In genomic region chr1:46303038-46303871, GRCh38 we compare ENCODE assay signal across 8 cellular contexts. TPM values are rescaled to one million over a fixed set of nuclear protein-coding genes. Genes with fewer than 3 reads are reported as not detected.
DNase-seq lines count a peak whose midpoint lies in the region; ATAC-seq, FAIRE-seq and TF ChIP-seq lines count a peak whose summit lies in the region.

TSS of gene LRRC41 (minus strand) at chr1:46303616. CDS start at chr1:46303322, 294 bp downstream.
TSS of gene UQCRH (plus strand) at chr1:46303698. CDS start at chr1:46303767, 69 bp downstream.

- H3K4me1 ChIP-seq in CD4-positive, CD25-positive, alpha-beta regulatory T cell (ENCODE audit: control insufficient read depth, insufficient read depth, low read length, poor library complexity, severe bottlenecking), result peaks cover 48% of the 10 kb centered on the region
- H3K4me1 ChIP-seq in HepG2 (ENCODE audit: insufficient read depth, low read length), result peaks cover 52% of the 10 kb centered on the region

- peaks cover 10% of the 10 kb centered on the region for H3K36me3 Mint-ChIP-seq in CD4-positive, CD25-positive, alpha-beta regulatory T cell

- CTCF ChIA-PET in HepG2 (lab: Yijun Ruan, JAX; ENCODE audit: low intra/inter-chr PET ratio, low total read pairs), result no interaction called here

- peaks cover 92% of the 10 kb centered on the region for H3K79me2 ChIP-seq in HepG2 (ENCODE audit: insufficient read depth, low read length)

- peak within 1 kb of the TSS; percentile 96 for H3K4me3 ChIP-seq in CD4-positive, CD25-positive, alpha-beta regulatory T cell (ENCODE audit: low read depth, low read length)
- peak within 1 kb of the TSS; percentile 93 to 100 (median 96) for H3K4me3 ChIP-seq in HepG2 (replicated peaks in 1 of 3; ENCODE audit: insufficient read depth in 1 of 3, low read depth in 2 of 3, low read length in 3 of 3)

- in situ Hi-C loops in HepG2 (cut with HindIII; ENCODE audit: extremely low pct_ligation_motif_present, low pct_unique_long_range_greater_than_20kb), result no loop called here

- peak within 1 kb of the TSS; percentile 85 for H3K27ac ChIP-seq in CD4-positive, CD25-positive, alpha-beta regulatory T cell (ENCODE audit: insufficient read depth, low read length, poor library complexity, severe bottlenecking)
- H3K27ac ChIP-seq in HepG2 (ENCODE audit: extremely low read length, insufficient read depth, low read length), result peak within 1 kb of the TSS; percentile 96

- peak within 1 kb of the TSS; percentile 82 for H2AFZ ChIP-seq in HepG2 (ENCODE audit: low read length)

- no peaks in the 10 kb centered on the region for H3K9me3 ChIP-seq in CD4-positive, CD25-positive, alpha-beta regulatory T cell (ENCODE audit: control insufficient read depth in 2 of 2, low read length in 2 of 2)
- no peaks in the 10 kb centered on the region for H3K9me3 ChIP-seq in HepG2 (ENCODE audit: low read length)

- intact Hi-C loops in HepG2 (cut with micrococcal nuclease; ENCODE audit: unreplicated experiment), result loop anchor here (2.0 to 5.0 kb wide), 2 partner anchors 38 to 56 kb away; partner anchors contain the start of genes NSUN4 and RAD54L

- peak within 1 kb of the TSS; percentile 95 to 99 (median 98) for H3K4me3 Mint-ChIP-seq in CD4-positive, CD25-positive, alpha-beta regulatory T cell

- TF ChIP-seq EP300 in HepG2 (IDR thresholded peaks at IDR 0.05; ENCODE audit: low read depth in 2 of 2, low read length in 2 of 2) (0 out of 4 replicates have a peak, but pooled peaks of 1 of the 2 experiments have one; percentile 5), HepG2 (CRISPR knock-in tag; IDR thresholded peaks at IDR 0.05; ENCODE audit: borderline replicate concordance) (no peak; the same call in 1 of the 2 replicates)

- no peaks in the 10 kb centered on the region for H3K27me3 Mint-ChIP-seq in CD4-positive, CD25-positive, alpha-beta regulatory T cell

- no peak for TF ChIP-seq RAD21 in HepG2 (CRISPR knock-in tag; IDR thresholded peaks at IDR 0.05)

- peak; percentile 87 to 97 (median 95) for DNase-seq in CD4-positive, CD25-positive, alpha-beta regulatory T cell
- DNase-seq in NCI-H82 (lab: John Stamatoyannopoulos, UW) (peak; percentile 98), dermis microvascular lymphatic vessel endothelial cell (ENCODE audit: low read depth in 2 of 2) (peak; percentile 95 to 97), HepG2 (ENCODE audit: low spot score) (peak; percentile 96)
- DNase-seq in activated CD4-positive, alpha-beta T cell treated with anti-CD3 and anti-CD28 coated beads, Interleukin-2, amount 50 U/mL, for 48 hours, result peak; percentile 91 to 92
- DNase-seq in stimulated activated CD4-positive, alpha-beta T cell treated with anti-CD3 and anti-CD28 coated beads, Interleukin-4, amount 100 ng/mL, for 1 hour, result peak; percentile 93

- peak within 1 kb of the TSS; percentile 99 for H3K9ac ChIP-seq in HepG2 (ENCODE audit: insufficient read depth, low read depth, low read length)

- H3K4me2 ChIP-seq in HepG2 (ENCODE audit: low read depth, low read length), result peak within 1 kb of the TSS; percentile 89

- H3K27me3 ChIP-seq in CD4-positive, CD25-positive, alpha-beta regulatory T cell (ENCODE audit: control insufficient read depth, insufficient read depth, low read length), result no peaks in the 10 kb centered on the region
- peaks cover 0 to 4% of the 10 kb centered on the region in 2 experiments; a peak in 1 of 5 replicates for H3K27me3 ChIP-seq in HepG2 (ENCODE audit: control insufficient read depth in 1 of 2, insufficient read depth in 2 of 2, low read length in 2 of 2)

- ATAC-seq in CD4-positive, CD25-positive, alpha-beta regulatory T cell (ENCODE audit: low read depth in 2 of 2), result peak; percentile 89 to 90
- ATAC-seq in GM19397 (IDR thresholded peaks at IDR 0.05; ENCODE audit: unreplicated experiment) (peak; percentile 77), HG03571 (IDR thresholded peaks at IDR 0.05; ENCODE audit: unreplicated experiment) (peak; percentile 76), HepG2 (peak; percentile 83)

- H3K36me3 ChIP-seq in CD4-positive, CD25-positive, alpha-beta regulatory T cell (ENCODE audit: control insufficient read depth, insufficient read depth, low read length), result peaks cover 2% of the 10 kb centered on the region
- peaks cover 0 to 14% of the 10 kb centered on the region in 2 experiments; a peak in 3 of 5 replicates for H3K36me3 ChIP-seq in HepG2 (replicated peaks in 1 of 2; ENCODE audit: control insufficient read depth in 1 of 2, insufficient read depth in 2 of 2, low read length in 2 of 2)

- H4K20me1 ChIP-seq in HepG2 (ENCODE audit: insufficient read depth, low read length), result peaks cover 32% of the 10 kb centered on the region

- no TSS peak for BruUV-seq in HepG2 (replicated peaks; lab: Mats Ljungman, UMichigan)

- TF ChIP-seq POLR2A in HepG2 (IDR thresholded peaks at IDR 0.05; ENCODE audit: insufficient read depth in 1 of 2, low read depth in 2 of 2, low read length in 2 of 2), result peak; percentile 84 to 85

- H3K4me1 Mint-ChIP-seq in CD4-positive, CD25-positive, alpha-beta regulatory T cell, result peaks cover 20 to 65% (median 45%) of the 10 kb centered on the region in 4 donors

- peak within 1 kb of the TSS; percentile 98 to 99 (median 99) for H3K27ac Mint-ChIP-seq in CD4-positive, CD25-positive, alpha-beta regulatory T cell

- H3K9me3 Mint-ChIP-seq in CD4-positive, CD25-positive, alpha-beta regulatory T cell, result no peaks in the 10 kb centered on the region

- peak; percentile 35 for TF ChIP-seq CTCF in HepG2 (CRISPR knock-in tag; IDR thresholded peaks at IDR 0.05)

- peak; percentile 99 for FAIRE-seq in HepG2 (lab: Jason Lieb, UNC)

- WGBS in HepG2 (ENCODE audit: low lambda C conversion rate), result 1% methylated on average over 30 of the region's 61 CpGs

- POLR2A ChIA-PET in HepG2 (lab: Yijun Ruan, JAX), result interaction anchor here (0.6 to 2.8 kb wide), 13 partner anchors 9 to 1476 kb away, joined by 3 to 21 read pairs (median 5); partner anchors contain the start of genes NSUN4 and RAD54L

TF ChIP-seq in HepG2, 621 proteins besides CTCF, POLR2A, EP300 and RAD21 (continues in another document):
- no peak for TF ChIP-seq HMG20A (CRISPR knock-in tag; IDR thresholded peaks at IDR 0.05; ENCODE audit: borderline replicate concordance)
- TF ChIP-seq ADNP (CRISPR knock-in tag; IDR thresholded peaks at IDR 0.05), result no peak
- TF ChIP-seq SOX13 (IDR thresholded peaks at IDR 0.05), result no peak
- TF ChIP-seq SOX13 (CRISPR knock-in tag; conservative IDR thresholded peaks at IDR 0.05 in 1 of 2, IDR thresholded peaks at IDR 0.05 in 1 of 2), result no peak; a peak in 2 of 4 replicates

RNA-seq across cellular contexts. Expression of gene LRRC41, which starts in this region (rescaled TPM):
- 35.0 TPM for total RNA-seq in CD4-positive, CD25-positive, alpha-beta regulatory T cell
- 10 to 100 TPM; 45.8 to 51.3 (median 50.7) TPM for polyA plus RNA-seq in CD4-positive, CD25-positive, alpha-beta regulatory T cell
- total RNA-seq in dermis microvascular lymphatic vessel endothelial cell, result 44.7 and 61.4 TPM in 2 replicates
- 51.9 and 53.6 TPM in 2 replicates for total RNA-seq in HepG2 (2016; rRNA removed; fragmentation: Illumina TruSeq; extraction: Trizol)
- total RNA-seq in HepG2 (2016; cell fraction: cytosol; rRNA removed; fragmentation: Illumina TruSeq; extraction: Trizol; ENCODE audit: low read depth), result 8.7 and 10.1 TPM in 2 replicates
- 44.9 and 54.0 TPM in 2 replicates for total RNA-seq in HepG2 (2016; cell fraction: insoluble cytoplasmic fraction; rRNA removed; fragmentation: Illumina TruSeq; extraction: Trizol)
- 22.7 and 23.9 TPM in 2 replicates for total RNA-seq in HepG2 (2016; cell fraction: membrane; rRNA removed; fragmentation: Illumina TruSeq; extraction: Trizol)
- 37.9 and 43.3 TPM in 2 replicates for total RNA-seq in HepG2 (2016; cell fraction: nucleus; rRNA removed; fragmentation: Illumina TruSeq; extraction: Trizol)
- polyA plus RNA-seq in HepG2 (2011; rRNA removed), result 48.1 and 64.1 TPM in 2 replicates
- polyA plus RNA-seq in HepG2 (2011; cell fraction: cytosol; rRNA removed), result 44.5 and 50.8 TPM in 2 replicates
- 63.0 and 69.0 TPM in 2 replicates for polyA plus RNA-seq in HepG2 (2011; cell fraction: nucleus; rRNA removed)
- polyA plus RNA-seq in HepG2 (2012), result 28.1 and 28.9 TPM in 2 replicates
- 5.9 and 6.3 TPM in 2 replicates for polyA plus RNA-seq in HepG2 (2016; cell fraction: cytosol; fragmentation: Illumina TruSeq; extraction: Trizol; ENCODE audit: low read depth)
- 40.8 and 53.0 TPM in 2 replicates for polyA plus RNA-seq in HepG2 (2016; cell fraction: insoluble cytoplasmic fraction; fragmentation: Illumina TruSeq; extraction: Trizol; ENCODE audit: low read depth)
- 13.1 and 15.2 TPM in 2 replicates for polyA plus RNA-seq in HepG2 (2016; cell fraction: membrane; fragmentation: Illumina TruSeq; extraction: Trizol; ENCODE audit: low read depth)
- 60.2 and 64.7 TPM in 2 replicates for polyA plus RNA-seq in HepG2 (2016; cell fraction: nucleus; fragmentation: Illumina TruSeq; extraction: Trizol; ENCODE audit: insufficient read depth, low read depth)
- 54.6 and 133 TPM in 2 replicates for polyA minus RNA-seq in HepG2 (2011; rRNA and poly(A)+ RNA removed; ENCODE audit: low replicate concordance)
- 44.0 and 45.3 TPM in 2 replicates for polyA minus RNA-seq in HepG2 (2011; cell fraction: cytosol; rRNA and poly(A)+ RNA removed)
- polyA minus RNA-seq in HepG2 (2011; cell fraction: nucleus; rRNA and poly(A)+ RNA removed), result 36.3 and 42.6 TPM in 2 replicates

RNA-seq across cellular contexts. Expression of gene UQCRH, which starts in this region (rescaled TPM):
- 120 TPM for total RNA-seq in CD4-positive, CD25-positive, alpha-beta regulatory T cell
- 100 to 1,000 TPM; 299 to 357 (median 342) TPM for polyA plus RNA-seq in CD4-positive, CD25-positive, alpha-beta regulatory T cell
- total RNA-seq in dermis microvascular lymphatic vessel endothelial cell (144 and 291 TPM in 2 replicates), HepG2 (2016; rRNA removed; fragmentation: Illumina TruSeq; extraction: Trizol) (556 and 776 TPM in 2 replicates)
- total RNA-seq in HepG2 (2016; cell fraction: cytosol; rRNA removed; fragmentation: Illumina TruSeq; extraction: Trizol; ENCODE audit: low read depth), result 326 and 342 TPM in 2 replicates
- 557 and 814 TPM in 2 replicates for total RNA-seq in HepG2 (2016; cell fraction: insoluble cytoplasmic fraction; rRNA removed; fragmentation: Illumina TruSeq; extraction: Trizol)
- 684 and 739 TPM in 2 replicates for total RNA-seq in HepG2 (2016; cell fraction: membrane; rRNA removed; fragmentation: Illumina TruSeq; extraction: Trizol)
- total RNA-seq in HepG2 (2016; cell fraction: nucleus; rRNA removed; fragmentation: Illumina TruSeq; extraction: Trizol), result 202 and 207 TPM in 2 replicates
- polyA plus RNA-seq in HepG2 (2011; rRNA removed), result 389 and 548 TPM in 2 replicates
- 498 and 858 TPM in 2 replicates for polyA plus RNA-seq in HepG2 (2011; cell fraction: cytosol; rRNA removed)
- 97.1 and 129 TPM in 2 replicates for polyA plus RNA-seq in HepG2 (2011; cell fraction: nucleus; rRNA removed)
- 542 and 600 TPM in 2 replicates for polyA plus RNA-seq in HepG2 (2012)
- 372 and 389 TPM in 2 replicates for polyA plus RNA-seq in HepG2 (2016; cell fraction: cytosol; fragmentation: Illumina TruSeq; extraction: Trizol; ENCODE audit: low read depth)
- 673 and 752 TPM in 2 replicates for polyA plus RNA-seq in HepG2 (2016; cell fraction: insoluble cytoplasmic fraction; fragmentation: Illumina TruSeq; extraction: Trizol; ENCODE audit: low read depth)
- 615 and 634 TPM in 2 replicates for polyA plus RNA-seq in HepG2 (2016; cell fraction: membrane; fragmentation: Illumina TruSeq; extraction: Trizol; ENCODE audit: low read depth)
- 308 and 323 TPM in 2 replicates for polyA plus RNA-seq in HepG2 (2016; cell fraction: nucleus; fragmentation: Illumina TruSeq; extraction: Trizol; ENCODE audit: insufficient read depth, low read depth)
- polyA minus RNA-seq in HepG2 (2011; rRNA and poly(A)+ RNA removed; ENCODE audit: low replicate concordance), result 40.3 and 86.2 TPM in 2 replicates
- polyA minus RNA-seq in HepG2 (2011; cell fraction: cytosol; rRNA and poly(A)+ RNA removed), result 75.1 and 87.3 TPM in 2 replicates
- 50.6 and 82.3 TPM in 2 replicates for polyA minus RNA-seq in HepG2 (2011; cell fraction: nucleus; rRNA and poly(A)+ RNA removed)

Comparison
In these comparisons a context has a peak if more than half of its experiments do, and no peak if none do; other contexts are left out.
1. Peak in every context shown above with its lines: DNase-seq, ATAC-seq, H3K4me3 ChIP-seq and H3K27ac ChIP-seq.